In the genomic region with DNA sequence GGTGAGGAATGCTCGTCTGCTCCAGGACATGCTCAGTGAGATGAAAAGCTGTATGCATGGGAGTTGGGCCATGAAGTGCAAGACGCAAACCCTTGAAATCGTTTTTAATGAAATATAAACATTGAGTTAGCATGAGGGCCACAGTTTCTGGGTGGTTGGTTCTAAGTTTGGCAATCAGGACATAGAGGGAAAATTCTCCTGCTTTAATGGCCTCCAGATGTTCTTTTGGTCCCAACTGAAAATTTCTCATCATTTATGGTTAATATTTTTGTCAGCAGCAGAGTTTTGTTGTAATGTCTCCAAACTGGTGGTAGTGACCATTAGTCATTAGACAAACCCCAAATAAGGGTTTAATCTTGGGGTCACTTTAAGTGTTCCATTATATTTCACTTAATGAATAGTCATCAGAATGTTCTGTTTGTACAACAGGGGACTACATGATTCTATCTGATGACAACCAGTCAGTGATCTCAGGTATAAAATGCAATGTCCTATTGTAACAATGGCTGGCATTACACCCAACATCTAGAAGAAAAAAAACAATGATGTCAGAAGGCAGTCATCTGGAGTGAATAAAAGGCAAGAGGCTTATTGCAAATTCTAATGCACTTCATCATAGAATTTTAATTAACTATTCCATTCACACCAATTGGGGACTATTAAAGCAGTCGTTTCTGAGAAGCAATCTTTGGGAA, we compare ENCODE assay signal across 2 cellular contexts.
TF ChIP-seq lines count a peak whose summit lies in the region.

No MANE protein-coding gene starts in this region.

TF ChIP-seq in SK-N-SH, 30 proteins besides CTCF, POLR2A, EP300 and RAD21 (continued from another document):
- TF ChIP-seq, protein P1, sequence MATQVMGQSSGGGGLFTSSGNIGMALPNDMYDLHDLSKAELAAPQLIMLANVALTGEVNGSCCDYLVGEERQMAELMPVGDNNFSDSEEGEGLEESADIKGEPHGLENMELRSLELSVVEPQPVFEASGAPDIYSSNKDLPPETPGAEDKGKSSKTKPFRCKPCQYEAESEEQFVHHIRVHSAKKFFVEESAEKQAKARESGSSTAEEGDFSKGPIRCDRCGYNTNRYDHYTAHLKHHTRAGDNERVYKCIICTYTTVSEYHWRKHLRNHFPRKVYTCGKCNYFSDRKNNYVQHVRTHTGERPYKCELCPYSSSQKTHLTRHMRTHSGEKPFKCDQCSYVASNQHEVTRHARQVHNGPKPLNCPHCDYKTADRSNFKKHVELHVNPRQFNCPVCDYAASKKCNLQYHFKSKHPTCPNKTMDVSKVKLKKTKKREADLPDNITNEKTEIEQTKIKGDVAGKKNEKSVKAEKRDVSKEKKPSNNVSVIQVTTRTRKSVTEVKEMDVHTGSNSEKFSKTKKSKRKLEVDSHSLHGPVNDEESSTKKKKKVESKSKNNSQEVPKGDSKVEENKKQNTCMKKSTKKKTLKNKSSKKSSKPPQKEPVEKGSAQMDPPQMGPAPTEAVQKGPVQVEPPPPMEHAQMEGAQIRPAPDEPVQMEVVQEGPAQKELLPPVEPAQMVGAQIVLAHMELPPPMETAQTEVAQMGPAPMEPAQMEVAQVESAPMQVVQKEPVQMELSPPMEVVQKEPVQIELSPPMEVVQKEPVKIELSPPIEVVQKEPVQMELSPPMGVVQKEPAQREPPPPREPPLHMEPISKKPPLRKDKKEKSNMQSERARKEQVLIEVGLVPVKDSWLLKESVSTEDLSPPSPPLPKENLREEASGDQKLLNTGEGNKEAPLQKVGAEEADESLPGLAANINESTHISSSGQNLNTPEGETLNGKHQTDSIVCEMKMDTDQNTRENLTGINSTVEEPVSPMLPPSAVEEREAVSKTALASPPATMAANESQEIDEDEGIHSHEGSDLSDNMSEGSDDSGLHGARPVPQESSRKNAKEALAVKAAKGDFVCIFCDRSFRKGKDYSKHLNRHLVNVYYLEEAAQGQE (IDR thresholded peaks at IDR 0.05; ENCODE audit: low read depth, low read length): no peak
- TF ChIP-seq NFIC (IDR thresholded peaks at IDR 0.05; ENCODE audit: borderline replicate concordance): peak; percentile 48; the same call in 1 of the 2 replicates
- no peak for TF ChIP-seq TEAD4 (IDR thresholded peaks at IDR 0.05; ENCODE audit: borderline replicate concordance, insufficient read depth)
- TF ChIP-seq, protein P2, sequence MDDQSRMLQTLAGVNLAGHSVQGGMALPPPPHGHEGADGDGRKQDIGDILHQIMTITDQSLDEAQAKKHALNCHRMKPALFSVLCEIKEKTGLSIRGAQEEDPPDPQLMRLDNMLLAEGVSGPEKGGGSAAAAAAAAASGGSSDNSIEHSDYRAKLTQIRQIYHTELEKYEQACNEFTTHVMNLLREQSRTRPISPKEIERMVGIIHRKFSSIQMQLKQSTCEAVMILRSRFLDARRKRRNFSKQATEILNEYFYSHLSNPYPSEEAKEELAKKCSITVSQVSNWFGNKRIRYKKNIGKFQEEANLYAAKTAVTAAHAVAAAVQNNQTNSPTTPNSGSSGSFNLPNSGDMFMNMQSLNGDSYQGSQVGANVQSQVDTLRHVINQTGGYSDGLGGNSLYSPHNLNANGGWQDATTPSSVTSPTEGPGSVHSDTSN (IDR thresholded peaks at IDR 0.05): peak; percentile 57
- no peak; the same call in 1 of the 2 replicates for TF ChIP-seq POLR2AphosphoS5 (IDR thresholded peaks at IDR 0.05; ENCODE audit: low read depth, low read length)
- TF ChIP-seq TCF12 (IDR thresholded peaks at IDR 0.05): peak; percentile 80
TF ChIP-seq in SK-N-SH: peak in this region for 5.

TF ChIP-seq in SK-N-SH treated with all-trans-retinoic acid at 6 μM for 48 hours, 23 proteins besides CTCF, POLR2A, EP300 and RAD21 (continued from another document):
- TF ChIP-seq, protein P3, sequence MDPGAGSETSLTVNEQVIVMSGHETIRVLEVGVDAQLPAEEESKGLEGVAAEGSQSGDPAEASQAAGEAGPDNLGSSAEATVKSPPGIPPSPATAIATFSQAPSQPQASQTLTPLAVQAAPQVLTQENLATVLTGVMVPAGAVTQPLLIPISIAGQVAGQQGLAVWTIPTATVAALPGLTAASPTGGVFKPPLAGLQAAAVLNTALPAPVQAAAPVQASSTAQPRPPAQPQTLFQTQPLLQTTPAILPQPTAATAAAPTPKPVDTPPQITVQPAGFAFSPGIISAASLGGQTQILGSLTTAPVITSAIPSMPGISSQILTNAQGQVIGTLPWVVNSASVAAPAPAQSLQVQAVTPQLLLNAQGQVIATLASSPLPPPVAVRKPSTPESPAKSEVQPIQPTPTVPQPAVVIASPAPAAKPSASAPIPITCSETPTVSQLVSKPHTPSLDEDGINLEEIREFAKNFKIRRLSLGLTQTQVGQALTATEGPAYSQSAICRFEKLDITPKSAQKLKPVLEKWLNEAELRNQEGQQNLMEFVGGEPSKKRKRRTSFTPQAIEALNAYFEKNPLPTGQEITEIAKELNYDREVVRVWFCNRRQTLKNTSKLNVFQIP (CRISPR knock-in tag; IDR thresholded peaks at IDR 0.05; ENCODE audit: borderline replicate concordance, low read depth): no peak
- TF ChIP-seq ZC3H10 (CRISPR knock-in tag; IDR thresholded peaks at IDR 0.05) (no peak), PPARA (CRISPR knock-in tag; IDR thresholded peaks at IDR 0.05; ENCODE audit: borderline replicate concordance) (no peak), TOX (CRISPR knock-in tag; IDR thresholded peaks at IDR 0.05; ENCODE audit: borderline replicate concordance) (no peak), ZNF565 (CRISPR knock-in tag; conservative IDR thresholded peaks at IDR 0.05; ENCODE audit: low read depth) (no peak)
- TF ChIP-seq, protein P4, sequence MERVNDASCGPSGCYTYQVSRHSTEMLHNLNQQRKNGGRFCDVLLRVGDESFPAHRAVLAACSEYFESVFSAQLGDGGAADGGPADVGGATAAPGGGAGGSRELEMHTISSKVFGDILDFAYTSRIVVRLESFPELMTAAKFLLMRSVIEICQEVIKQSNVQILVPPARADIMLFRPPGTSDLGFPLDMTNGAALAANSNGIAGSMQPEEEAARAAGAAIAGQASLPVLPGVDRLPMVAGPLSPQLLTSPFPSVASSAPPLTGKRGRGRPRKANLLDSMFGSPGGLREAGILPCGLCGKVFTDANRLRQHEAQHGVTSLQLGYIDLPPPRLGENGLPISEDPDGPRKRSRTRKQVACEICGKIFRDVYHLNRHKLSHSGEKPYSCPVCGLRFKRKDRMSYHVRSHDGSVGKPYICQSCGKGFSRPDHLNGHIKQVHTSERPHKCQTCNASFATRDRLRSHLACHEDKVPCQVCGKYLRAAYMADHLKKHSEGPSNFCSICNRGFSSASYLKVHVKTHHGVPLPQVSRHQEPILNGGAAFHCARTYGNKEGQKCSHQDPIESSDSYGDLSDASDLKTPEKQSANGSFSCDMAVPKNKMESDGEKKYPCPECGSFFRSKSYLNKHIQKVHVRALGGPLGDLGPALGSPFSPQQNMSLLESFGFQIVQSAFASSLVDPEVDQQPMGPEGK (CRISPR knock-in tag; IDR thresholded peaks at IDR 0.05; ENCODE audit: borderline replicate concordance): no peak
